ENCODE assay signal across 16 cellular contexts in the genomic region with DNA sequence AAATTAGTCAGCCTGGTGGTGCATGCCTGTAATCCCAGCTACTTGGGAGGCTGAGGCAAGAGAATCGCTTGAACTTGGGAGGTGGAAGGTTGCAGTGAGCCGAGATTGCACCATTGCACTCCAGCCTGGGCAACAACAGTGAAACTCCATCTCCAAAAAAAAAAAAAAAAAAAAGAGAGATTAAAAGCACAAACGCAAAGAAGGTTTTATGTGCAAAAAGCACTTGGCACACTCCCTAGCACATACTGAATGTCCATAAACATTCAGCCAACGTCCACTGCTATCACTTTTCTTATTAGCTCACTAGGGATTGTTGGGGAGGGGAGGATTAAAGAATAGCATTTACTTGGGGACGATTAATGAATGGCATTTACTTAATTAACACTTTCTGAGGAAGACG. TPM values are rescaled to one million over a fixed set of nuclear protein-coding genes. Genes with fewer than 3 reads are reported as not detected.
A peak's percentile ranks its signal among the peaks of the same experiment; 100 is the strongest.
DNase-seq lines count a peak whose midpoint lies in the region; ATAC-seq and TF ChIP-seq lines count a peak whose summit lies in the region.
"Not testable (repeated sequence)": the region's sequence is repeated elsewhere in the genome, so short reads cannot be mapped to it uniquely, and the experiment has no call there.
"Had no signal": no experiment of that assay in that cellular context is flagged by ENCODE, and none has a peak within 500 bp of the region (broad histone marks: within the 10 kb centered on the region; RNA-seq: fewer than 3 reads in every experiment).

No MANE protein-coding gene starts in this region.

- H3K79me1 ChIP-seq in neuronal stem cell (ENCODE audit: low read depth, low read length) = not testable (repeated sequence)

- intact Hi-C loops in body of pancreas (cut with DNase I); left ventricle myocardium superior (cut with micrococcal nuclease); lower lobe of right lung (cut with DNase I): not testable (repeated sequence)

- peak overlapping the region; percentile 74 to 95 (median 92) for H3K27ac ChIP-seq in body of pancreas
- H3K27ac ChIP-seq in lower lobe of right lung = peak overlapping the region; percentile 73
- not testable (repeated sequence) for H3K27ac ChIP-seq in neuronal stem cell (replicated peaks; ENCODE audit: low read length)
- peak overlapping the region; percentile 91 for H3K27ac ChIP-seq in stomach smooth muscle (ENCODE audit: low read length)

- not testable (repeated sequence) for H4K8ac ChIP-seq in neuronal stem cell (ENCODE audit: low read depth, low read length)

- not testable (repeated sequence) for H3K4me2 ChIP-seq in neuronal stem cell (ENCODE audit: insufficient read depth, low read length, poor library complexity, severe bottlenecking)

- H3K4me3 ChIP-seq in body of pancreas; neuronal stem cell (ENCODE audit: low read length in 2 of 2): not testable (repeated sequence)
- H3K4me3 ChIP-seq in lower lobe of right lung = peak overlapping the region; percentile 24
- H3K4me3 ChIP-seq in stomach smooth muscle (ENCODE audit: low read length in 2 of 2) = peak overlapping the region; percentile 17 to 59

- H2BK5ac ChIP-seq in neuronal stem cell (ENCODE audit: low read length) = not testable (repeated sequence)

- H3K18ac ChIP-seq in neuronal stem cell (ENCODE audit: low read length) = not testable (repeated sequence)

- H2AK5ac ChIP-seq in neuronal stem cell (ENCODE audit: low read depth, low read length) = not testable (repeated sequence)

- TF ChIP-seq CTCF in body of pancreas (IDR thresholded peaks at IDR 0.05); lower lobe of right lung (IDR thresholded peaks at IDR 0.05): not testable (repeated sequence)

- H2BK120ac ChIP-seq in neuronal stem cell (ENCODE audit: low read depth, low read length) = not testable (repeated sequence)

- H2BK15ac ChIP-seq in neuronal stem cell (ENCODE audit: low read length) = not testable (repeated sequence)

- not testable (repeated sequence) for H3K9ac ChIP-seq in neuronal stem cell (ENCODE audit: low read depth, low read length, poor library complexity)
- H3K9ac ChIP-seq in stomach smooth muscle (ENCODE audit: low read length in 2 of 2) = peak overlapping the region in 1 of 2 donors; percentile 30

- not testable (repeated sequence) for H4K91ac ChIP-seq in neuronal stem cell (ENCODE audit: low read depth, low read length, poor library complexity)

- H3K23ac ChIP-seq in neuronal stem cell (ENCODE audit: low read depth, low read length, poor library complexity) = not testable (repeated sequence)

- peak; percentile 65 for DNase-seq in NCI-H1092 (lab: John Stamatoyannopoulos, UW)
- not testable (repeated sequence) for DNase-seq in body of pancreas; left ventricle myocardium superior; lower lobe of right lung; neuronal stem cell (ENCODE audit: low spot score)
- peak; percentile 64 for DNase-seq in fibroblast of gingiva (ENCODE audit: low read depth)

- ATAC-seq in body of pancreas, lower lobe of right lung: not testable (repeated sequence)
- peak; percentile 9 for ATAC-seq in left ventricle myocardium superior

- H3K27me3 ChIP-seq in body of pancreas; lower lobe of right lung (ENCODE audit: low read depth); neuronal stem cell (ENCODE audit: control insufficient read depth in 3 of 3, insufficient read depth in 3 of 3, low read depth in 1 of 3, low read length in 3 of 3); stomach smooth muscle (ENCODE audit: control insufficient read depth in 1 of 2, insufficient read depth in 2 of 2, low read length in 2 of 2): not testable (repeated sequence)

- TF ChIP-seq POLR2A in body of pancreas (IDR thresholded peaks at IDR 0.05) = not testable (repeated sequence)

- not testable (repeated sequence) for H3K9me3 ChIP-seq in body of pancreas; lower lobe of right lung; neuronal stem cell (replicated peaks in 1 of 2; ENCODE audit: control insufficient read depth in 2 of 2, insufficient read depth in 1 of 2, low read depth in 1 of 2, low read length in 2 of 2); stomach smooth muscle (ENCODE audit: control insufficient read depth in 2 of 2, low read length in 2 of 2)

- H3K4me1 ChIP-seq in body of pancreas (peaks cover 94% of the 10 kb centered on the region), lower lobe of right lung (peaks cover 77% of the 10 kb centered on the region), neuronal stem cell (ENCODE audit: control insufficient read depth in 2 of 2, insufficient read depth in 1 of 2, low read depth in 1 of 2, low read length in 2 of 2) (peaks cover 25 to 32% of the 10 kb centered on the region in 2 donors), stomach smooth muscle (ENCODE audit: control insufficient read depth, insufficient read depth, low read length) (peaks cover 49% of the 10 kb centered on the region)

- H3K4ac ChIP-seq in neuronal stem cell (ENCODE audit: low read length) = not testable (repeated sequence)

- not testable (repeated sequence) for H2BK12ac ChIP-seq in neuronal stem cell (ENCODE audit: low read length)

- peak overlapping the region; percentile 79 for H2AFZ ChIP-seq in neuronal stem cell (ENCODE audit: low read length)

- H3K14ac ChIP-seq in neuronal stem cell (ENCODE audit: low read length) = not testable (repeated sequence)

- not testable (repeated sequence) for H3K36me3 ChIP-seq in body of pancreas (replicated peaks in 1 of 2; ENCODE audit: insufficient read depth in 1 of 2, low read depth in 2 of 2); lower lobe of right lung; neuronal stem cell (replicated peaks in 1 of 2; ENCODE audit: control insufficient read depth in 2 of 2, insufficient read depth in 2 of 2, low read length in 2 of 2); stomach smooth muscle (ENCODE audit: control insufficient read depth in 2 of 2, insufficient read depth in 2 of 2, low read length in 2 of 2)

- WGBS in body of pancreas, 2 donors = 19 to 20% methylated on average over 6 of the region's 6 CpGs
- WGBS in neuronal stem cell (ENCODE audit: extremely low coverage in 2 of 2, insufficient read length in 2 of 2, insufficient replicate concordance in 1 of 2), 2 donors = no CpG with 5 or more reads among the region's 6 CpGs

RNA-seq across cellular contexts. Expression of a gene that starts 7.7 kb away (rescaled TPM):
- 100 to 1,000 TPM; 209 to 264 TPM for total RNA-seq in body of pancreas
- total RNA-seq in left ventricle myocardium superior = 103 TPM
- 458 TPM for total RNA-seq in lower lobe of right lung
- polyA plus RNA-seq in neuronal stem cell (2013, experiment 1 of 2) = 27.2 TPM
- polyA plus RNA-seq in neuronal stem cell (2013, experiment 2 of 2) = 26.7 TPM
- total RNA-seq: OCI-LY7 had no signal

RNA-seq across cellular contexts. Expression of a gene that starts 31.6 kb away (rescaled TPM):
- total RNA-seq in body of pancreas (not detected), left ventricle myocardium superior (not detected), lower lobe of right lung (0.65 TPM)
- not detected for polyA plus RNA-seq in neuronal stem cell (2013, experiment 1 of 2)
- not detected for polyA plus RNA-seq in neuronal stem cell (2013, experiment 2 of 2)
- total RNA-seq: cardiac septum; CD8-positive, alpha-beta memory T cell; Daoy; left colon; natural killer cell; OCI-LY7; urinary bladder had no signal
- polyA plus RNA-seq: CD8-positive, alpha-beta memory T cell; esophagus; immature natural killer cell; urinary bladder had no signal
